ENCODE assay signal across 8 cellular contexts in the genomic region with DNA sequence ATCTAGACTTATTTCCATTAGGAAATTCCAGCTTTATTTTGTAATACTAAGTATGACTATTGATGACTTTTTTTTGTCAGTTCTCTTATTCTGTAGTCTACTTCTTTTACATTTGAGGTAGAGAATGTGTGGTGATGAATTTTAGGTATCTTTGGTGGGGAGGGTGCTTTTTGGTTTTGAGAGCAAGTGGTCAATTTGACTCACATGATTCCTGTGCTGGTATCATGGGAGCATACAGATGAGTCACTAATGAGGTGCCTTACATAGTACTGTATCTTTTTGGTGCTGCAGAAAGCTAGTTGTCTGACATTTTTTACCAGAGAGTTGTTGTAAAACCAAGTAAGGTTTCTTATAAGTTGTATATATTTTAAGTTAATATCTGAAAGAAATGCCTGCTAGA. TPM values are rescaled to one million over a fixed set of nuclear protein-coding genes. Genes with fewer than 3 reads are reported as not detected.
DNase-seq lines count a peak whose midpoint lies in the region; ATAC-seq and TF ChIP-seq lines count a peak whose summit lies in the region.

No MANE protein-coding gene starts in this region.

- H3K4me1 ChIP-seq in CD4-positive, alpha-beta memory T cell (ENCODE audit: insufficient read depth, low read length): peaks cover 47% of the 10 kb centered on the region
- H3K4me1 ChIP-seq in lower lobe of right lung: peaks cover 45% of the 10 kb centered on the region

- H3K36me3 Mint-ChIP-seq in CD4-positive, alpha-beta memory T cell: peaks cover 13 to 24% of the 10 kb centered on the region in 2 donors

- ATAC-seq in GM19455 (IDR thresholded peaks at IDR 0.05; ENCODE audit: unreplicated experiment): peak; percentile 93
- ATAC-seq in HG03520 (IDR thresholded peaks at IDR 0.05; ENCODE audit: unreplicated experiment): peak; percentile 95
- no peak for ATAC-seq in lower lobe of right lung

- H3K9me3 Mint-ChIP-seq in CD4-positive, alpha-beta memory T cell: no peaks in the 10 kb centered on the region

- no peak overlapping the region for H3K27ac ChIP-seq in CD4-positive, alpha-beta memory T cell (ENCODE audit: low read depth, low read length)
- no peak overlapping the region for H3K27ac ChIP-seq in lower lobe of right lung

- intact Hi-C loops in CD4-positive, alpha-beta memory T cell (cut with micrococcal nuclease): loop anchor here (2.0 to 5.0 kb wide), 2 partner anchors 33 to 34 kb away; partner anchors contain the start of gene ERBIN
- intact Hi-C loops in lower lobe of right lung (cut with DNase I): no loop called here

- H3K36me3 ChIP-seq in CD4-positive, alpha-beta memory T cell (ENCODE audit: insufficient read depth, low read length): no peaks in the 10 kb centered on the region
- peaks cover 10% of the 10 kb centered on the region for H3K36me3 ChIP-seq in lower lobe of right lung

- H3K27me3 Mint-ChIP-seq in CD4-positive, alpha-beta memory T cell: no peaks in the 10 kb centered on the region

- peak overlapping the region in 6 of 8 donors; percentile 5 to 55 (median 12) for H3K4me3 Mint-ChIP-seq in CD4-positive, alpha-beta memory T cell

- CTCF ChIA-PET in CD4-positive, alpha-beta memory T cell (lab: Charles Lee; ENCODE audit: partially characterized antibody): no interaction called here

- DNase-seq in CD4-positive, alpha-beta memory T cell: no peak
- DNase-seq in fibroblast of pulmonary artery (ENCODE audit: low read depth) (peak; percentile 37), COLO668 (lab: John Stamatoyannopoulos, UW; ENCODE audit: unreplicated experiment) (no peak), NCI-H446 (lab: John Stamatoyannopoulos, UW) (no peak), lower lobe of right lung (no peak)
- no peak for DNase-seq in stimulated activated CD4-positive, alpha-beta T cell treated with anti-CD3 and anti-CD28 coated beads, Interleukin-2, amount 100 ng/mL, for 24 hours

- no peak for TF ChIP-seq CTCF in fibroblast of pulmonary artery (IDR thresholded peaks at IDR 0.05; ENCODE audit: low read length, missing control alignments)
- TF ChIP-seq CTCF in lower lobe of right lung (IDR thresholded peaks at IDR 0.05): no peak

- POLR2A ChIA-PET in CD4-positive, alpha-beta memory T cell (lab: Charles Lee; ENCODE audit: partially characterized antibody): no interaction called here

- H3K27ac Mint-ChIP-seq in CD4-positive, alpha-beta memory T cell: peak overlapping the region in 4 of 7 donors; percentile 11 to 42 (median 27)

- no peak overlapping the region for H3K4me3 ChIP-seq in CD4-positive, alpha-beta memory T cell (ENCODE audit: low read length in 2 of 2)
- H3K4me3 ChIP-seq in fibroblast of pulmonary artery (replicated peaks; ENCODE audit: low read depth, low read length) (no peak overlapping the region), lower lobe of right lung (no peak overlapping the region)

- H3K9me3 ChIP-seq in CD4-positive, alpha-beta memory T cell (ENCODE audit: control insufficient read depth in 1 of 2, low read length in 2 of 2): no peaks in the 10 kb centered on the region
- no peaks in the 10 kb centered on the region for H3K9me3 ChIP-seq in lower lobe of right lung

- peaks cover 25 to 69% (median 55%) of the 10 kb centered on the region in 4 donors for H3K4me1 Mint-ChIP-seq in CD4-positive, alpha-beta memory T cell

- no peaks in the 10 kb centered on the region for H3K27me3 ChIP-seq in CD4-positive, alpha-beta memory T cell (ENCODE audit: insufficient read depth, low read length)
- no peaks in the 10 kb centered on the region for H3K27me3 ChIP-seq in lower lobe of right lung (ENCODE audit: low read depth)

RNA-seq across cellular contexts. Expression of gene ERBIN, which starts 35.3 kb away (rescaled TPM):
- total RNA-seq in CD4-positive, alpha-beta memory T cell: 10 to 100 TPM; 96.7 to 98.7 TPM
- 10 to 100 TPM; 30.6 to 47.8 TPM for polyA plus RNA-seq in CD4-positive, alpha-beta memory T cell
- 68.2 TPM for total RNA-seq in lower lobe of right lung

Comparison
In these comparisons a context has a peak if more than half of its experiments do, and no peak if none do; other contexts are left out.
1. ATAC-seq: peak in GM19455 (single experiment) and HG03520 (single experiment); none in lower lobe of right lung (0 of 2).